Comparison of ENCODE assay signal across 8 cellular contexts in genomic region chr19:45523642-45524256, GRCh38.
DNase-seq lines count a peak whose midpoint lies in the region; ATAC-seq lines count a peak whose summit lies in the region.

No MANE protein-coding gene starts in this region.

- no peaks in the 10 kb centered on the region for H3K27me3 ChIP-seq in layer of hippocampus (ENCODE audit: control insufficient read depth, insufficient read depth, low read length)

- DNase-seq in AG08395 (ENCODE audit: low spot score) (peak; percentile 90), NCI-H524 treated with DMSO at 0.1 percent for 48 hours (lab: John Stamatoyannopoulos, UW) (peak; percentile 52), cerebellar nuclear complex (lab: John Stamatoyannopoulos, UW) (peak; percentile 58 to 90)
- peak; percentile 55 to 61 for DNase-seq in activated CD4-positive, alpha-beta T cell treated with anti-CD3 and anti-CD28 coated beads for 24 hours (ENCODE audit: low read depth in 2 of 2)
- DNase-seq in stimulated activated CD4-positive, alpha-beta T cell treated with anti-CD3 and anti-CD28 coated beads, Interleukin-2, amount 100 ng/mL, for 24 hours, result peak; percentile 70 to 73

- ATAC-seq in GM18870 (IDR thresholded peaks at IDR 0.05; ENCODE audit: unreplicated experiment) (peak; percentile 71), HG03520 (IDR thresholded peaks at IDR 0.05; ENCODE audit: unreplicated experiment) (peak; percentile 80)

- peak overlapping the region; percentile 4 for H3K27ac ChIP-seq in layer of hippocampus (ENCODE audit: low read depth, low read length)

Comparison
In these comparisons a context has a peak if more than half of its experiments do, and no peak if none do; other contexts are left out.
1. Peak in every context shown above with its lines: DNase-seq, ATAC-seq and H3K27ac ChIP-seq.